ENCODE assay signal across 1 cellular context in the genomic region with DNA sequence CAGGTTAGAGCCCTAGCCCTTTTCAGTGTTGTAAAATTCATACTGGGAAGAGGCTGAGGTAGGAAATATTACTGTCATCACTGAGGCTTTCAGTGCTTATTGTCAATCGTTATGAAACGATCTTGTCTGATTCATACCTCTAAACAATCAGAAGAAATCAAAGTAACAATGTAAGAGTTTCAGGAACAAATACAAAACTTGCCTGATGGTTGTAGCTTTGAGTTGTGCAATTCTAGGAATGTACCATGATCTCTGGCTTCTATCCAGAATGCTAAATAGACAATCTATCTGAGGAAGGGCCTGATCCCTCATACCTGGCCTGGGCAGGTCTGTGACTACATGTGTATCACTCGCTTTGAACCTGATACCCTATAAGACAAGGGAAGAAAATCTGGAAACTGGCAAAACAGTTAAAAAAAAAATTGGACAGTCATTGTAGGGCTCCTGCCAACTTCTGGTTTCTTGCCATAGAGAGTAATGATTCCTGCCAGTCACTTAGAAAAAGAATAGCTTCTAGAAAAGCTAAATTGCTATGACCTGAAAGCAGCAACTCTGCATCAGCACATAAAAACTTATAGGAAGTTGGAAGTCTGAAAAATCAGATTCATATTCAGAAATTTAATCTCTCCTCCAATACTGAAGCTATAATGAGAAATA.
TF ChIP-seq lines count a peak whose summit lies in the region.

No MANE protein-coding gene starts in this region.

TF ChIP-seq in HepG2, 621 proteins besides CTCF, POLR2A, EP300 and RAD21 (continued from another document and continues in another):
- TF ChIP-seq, protein P1, sequence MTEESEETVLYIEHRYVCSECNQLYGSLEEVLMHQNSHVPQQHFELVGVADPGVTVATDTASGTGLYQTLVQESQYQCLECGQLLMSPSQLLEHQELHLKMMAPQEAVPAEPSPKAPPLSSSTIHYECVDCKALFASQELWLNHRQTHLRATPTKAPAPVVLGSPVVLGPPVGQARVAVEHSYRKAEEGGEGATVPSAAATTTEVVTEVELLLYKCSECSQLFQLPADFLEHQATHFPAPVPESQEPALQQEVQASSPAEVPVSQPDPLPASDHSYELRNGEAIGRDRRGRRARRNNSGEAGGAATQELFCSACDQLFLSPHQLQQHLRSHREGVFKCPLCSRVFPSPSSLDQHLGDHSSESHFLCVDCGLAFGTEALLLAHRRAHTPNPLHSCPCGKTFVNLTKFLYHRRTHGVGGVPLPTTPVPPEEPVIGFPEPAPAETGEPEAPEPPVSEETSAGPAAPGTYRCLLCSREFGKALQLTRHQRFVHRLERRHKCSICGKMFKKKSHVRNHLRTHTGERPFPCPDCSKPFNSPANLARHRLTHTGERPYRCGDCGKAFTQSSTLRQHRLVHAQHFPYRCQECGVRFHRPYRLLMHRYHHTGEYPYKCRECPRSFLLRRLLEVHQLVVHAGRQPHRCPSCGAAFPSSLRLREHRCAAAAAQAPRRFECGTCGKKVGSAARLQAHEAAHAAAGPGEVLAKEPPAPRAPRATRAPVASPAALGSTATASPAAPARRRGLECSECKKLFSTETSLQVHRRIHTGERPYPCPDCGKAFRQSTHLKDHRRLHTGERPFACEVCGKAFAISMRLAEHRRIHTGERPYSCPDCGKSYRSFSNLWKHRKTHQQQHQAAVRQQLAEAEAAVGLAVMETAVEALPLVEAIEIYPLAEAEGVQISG (CRISPR knock-in tag; IDR thresholded peaks at IDR 0.05) = no peak
- TF ChIP-seq ZNF329 (CRISPR knock-in tag; IDR thresholded peaks at IDR 0.05; ENCODE audit: low read depth) (no peak), KAT2B (IDR thresholded peaks at IDR 0.05; ENCODE audit: borderline replicate concordance, low read depth, low read length) (no peak), RBM39 (IDR thresholded peaks at IDR 0.05; ENCODE audit: low read depth, low read length, poor library complexity, severe bottlenecking) (no peak), ZNF572 (CRISPR knock-in tag; IDR thresholded peaks at IDR 0.05) (no peak), LCORL (IDR thresholded peaks at IDR 0.05) (no peak), LCORL (CRISPR knock-in tag; IDR thresholded peaks at IDR 0.05) (peak; percentile 74), ZMYM4 (CRISPR knock-in tag; IDR thresholded peaks at IDR 0.05) (peak; percentile 22; the same call in 1 of the 2 replicates), SP140L (CRISPR knock-in tag; IDR thresholded peaks at IDR 0.05; ENCODE audit: borderline replicate concordance) (no peak), PCBP1 (IDR thresholded peaks at IDR 0.05; ENCODE audit: borderline replicate concordance, low read depth, low read length) (no peak), CREB1 (IDR thresholded peaks at IDR 0.05) (no peak), CREB1 (CRISPR knock-in tag; IDR thresholded peaks at IDR 0.05) (no peak), ZNF598 (CRISPR knock-in tag; IDR thresholded peaks at IDR 0.05; ENCODE audit: borderline replicate concordance) (no peak), TOPORS (CRISPR knock-in tag; IDR thresholded peaks at IDR 0.05) (no peak), MIER2 (CRISPR knock-in tag; IDR thresholded peaks at IDR 0.05) (no peak), ZNF274 (CRISPR knock-in tag; IDR thresholded peaks at IDR 0.05) (no peak), SRSF9 (IDR thresholded peaks at IDR 0.05; ENCODE audit: borderline replicate concordance, insufficient read depth, low read depth, low read length, poor library complexity, severe bottlenecking) (no peak), CHD4 (IDR thresholded peaks at IDR 0.05; ENCODE audit: borderline replicate concordance, low read length) (no peak), SAP130 (CRISPR knock-in tag; IDR thresholded peaks at IDR 0.05; ENCODE audit: low read depth) (0 out of 2 replicates have a peak, but pooled peaks have one; percentile 27), ZSCAN31 (CRISPR knock-in tag; IDR thresholded peaks at IDR 0.05; ENCODE audit: low read depth) (no peak), ZC3H4 (CRISPR knock-in tag; IDR thresholded peaks at IDR 0.05; ENCODE audit: borderline replicate concordance) (no peak), ZNF251 (CRISPR knock-in tag; IDR thresholded peaks at IDR 0.05) (no peak), ZFP41 (CRISPR knock-in tag; IDR thresholded peaks at IDR 0.05; ENCODE audit: borderline replicate concordance) (no peak), RBFOX2 (IDR thresholded peaks at IDR 0.05; ENCODE audit: low read depth, low read length) (no peak), HMG20A (CRISPR knock-in tag; IDR thresholded peaks at IDR 0.05; ENCODE audit: borderline replicate concordance) (0 out of 2 replicates have a peak, but pooled peaks have one; percentile 19), HNRNPUL1 (IDR thresholded peaks at IDR 0.05; ENCODE audit: low read depth, low read length) (no peak), AGO2 (optimal IDR thresholded peaks at IDR 0.05; ENCODE audit: low read depth, low read length) (no peak), EZH2 (conservative IDR thresholded peaks at IDR 0.05; ENCODE audit: low read depth, low read length) (no peak), JUND (CRISPR knock-in tag; IDR thresholded peaks at IDR 0.05) (no peak), HNF4G (IDR thresholded peaks at IDR 0.05; ENCODE audit: borderline replicate concordance, low read depth, low read length) (0 out of 2 replicates have a peak, but pooled peaks have one; percentile 23), HNF4G (CRISPR knock-in tag; IDR thresholded peaks at IDR 0.05; ENCODE audit: borderline replicate concordance, low read depth) (no peak), MATR3 (CRISPR knock-in tag; IDR thresholded peaks at IDR 0.05) (no peak)
- TF ChIP-seq, protein P2, sequence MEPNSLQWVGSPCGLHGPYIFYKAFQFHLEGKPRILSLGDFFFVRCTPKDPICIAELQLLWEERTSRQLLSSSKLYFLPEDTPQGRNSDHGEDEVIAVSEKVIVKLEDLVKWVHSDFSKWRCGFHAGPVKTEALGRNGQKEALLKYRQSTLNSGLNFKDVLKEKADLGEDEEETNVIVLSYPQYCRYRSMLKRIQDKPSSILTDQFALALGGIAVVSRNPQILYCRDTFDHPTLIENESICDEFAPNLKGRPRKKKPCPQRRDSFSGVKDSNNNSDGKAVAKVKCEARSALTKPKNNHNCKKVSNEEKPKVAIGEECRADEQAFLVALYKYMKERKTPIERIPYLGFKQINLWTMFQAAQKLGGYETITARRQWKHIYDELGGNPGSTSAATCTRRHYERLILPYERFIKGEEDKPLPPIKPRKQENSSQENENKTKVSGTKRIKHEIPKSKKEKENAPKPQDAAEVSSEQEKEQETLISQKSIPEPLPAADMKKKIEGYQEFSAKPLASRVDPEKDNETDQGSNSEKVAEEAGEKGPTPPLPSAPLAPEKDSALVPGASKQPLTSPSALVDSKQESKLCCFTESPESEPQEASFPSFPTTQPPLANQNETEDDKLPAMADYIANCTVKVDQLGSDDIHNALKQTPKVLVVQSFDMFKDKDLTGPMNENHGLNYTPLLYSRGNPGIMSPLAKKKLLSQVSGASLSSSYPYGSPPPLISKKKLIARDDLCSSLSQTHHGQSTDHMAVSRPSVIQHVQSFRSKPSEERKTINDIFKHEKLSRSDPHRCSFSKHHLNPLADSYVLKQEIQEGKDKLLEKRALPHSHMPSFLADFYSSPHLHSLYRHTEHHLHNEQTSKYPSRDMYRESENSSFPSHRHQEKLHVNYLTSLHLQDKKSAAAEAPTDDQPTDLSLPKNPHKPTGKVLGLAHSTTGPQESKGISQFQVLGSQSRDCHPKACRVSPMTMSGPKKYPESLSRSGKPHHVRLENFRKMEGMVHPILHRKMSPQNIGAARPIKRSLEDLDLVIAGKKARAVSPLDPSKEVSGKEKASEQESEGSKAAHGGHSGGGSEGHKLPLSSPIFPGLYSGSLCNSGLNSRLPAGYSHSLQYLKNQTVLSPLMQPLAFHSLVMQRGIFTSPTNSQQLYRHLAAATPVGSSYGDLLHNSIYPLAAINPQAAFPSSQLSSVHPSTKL (CRISPR knock-in tag; IDR thresholded peaks at IDR 0.05) = peak; percentile 50; the same call in 1 of the 2 replicates
- TF ChIP-seq, protein P3, sequence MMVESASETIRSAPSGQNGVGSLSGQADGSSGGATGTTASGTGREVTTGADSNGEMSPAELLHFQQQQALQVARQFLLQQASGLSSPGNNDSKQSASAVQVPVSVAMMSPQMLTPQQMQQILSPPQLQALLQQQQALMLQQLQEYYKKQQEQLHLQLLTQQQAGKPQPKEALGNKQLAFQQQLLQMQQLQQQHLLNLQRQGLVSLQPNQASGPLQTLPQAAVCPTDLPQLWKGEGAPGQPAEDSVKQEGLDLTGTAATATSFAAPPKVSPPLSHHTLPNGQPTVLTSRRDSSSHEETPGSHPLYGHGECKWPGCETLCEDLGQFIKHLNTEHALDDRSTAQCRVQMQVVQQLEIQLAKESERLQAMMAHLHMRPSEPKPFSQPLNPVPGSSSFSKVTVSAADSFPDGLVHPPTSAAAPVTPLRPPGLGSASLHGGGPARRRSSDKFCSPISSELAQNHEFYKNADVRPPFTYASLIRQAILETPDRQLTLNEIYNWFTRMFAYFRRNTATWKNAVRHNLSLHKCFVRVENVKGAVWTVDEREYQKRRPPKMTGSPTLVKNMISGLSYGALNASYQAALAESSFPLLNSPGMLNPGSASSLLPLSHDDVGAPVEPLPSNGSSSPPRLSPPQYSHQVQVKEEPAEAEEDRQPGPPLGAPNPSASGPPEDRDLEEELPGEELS (CRISPR knock-in tag; IDR thresholded peaks at IDR 0.05) = 0 out of 2 replicates have a peak, but pooled peaks have one; percentile 36
- TF ChIP-seq, protein P4, sequence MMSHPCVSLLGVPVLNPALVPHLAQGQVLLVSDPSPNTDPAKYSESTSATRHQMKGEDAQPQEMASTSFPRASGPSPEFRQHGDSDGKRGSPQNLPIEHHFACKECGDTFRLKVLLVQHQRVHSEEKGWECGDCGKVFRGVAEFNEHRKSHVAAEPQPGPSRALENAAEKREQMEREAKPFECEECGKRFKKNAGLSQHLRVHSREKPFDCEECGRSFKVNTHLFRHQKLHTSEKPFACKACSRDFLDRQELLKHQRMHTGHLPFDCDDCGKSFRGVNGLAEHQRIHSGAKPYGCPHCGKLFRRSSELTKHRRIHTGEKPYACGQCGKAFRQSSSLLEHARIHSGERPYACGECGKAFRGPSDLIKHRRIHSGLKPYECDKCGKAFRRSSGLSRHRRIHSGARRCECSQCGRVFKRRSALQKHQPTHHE (CRISPR knock-in tag; IDR thresholded peaks at IDR 0.05; ENCODE audit: borderline replicate concordance) = no peak
- TF ChIP-seq, protein P5, sequence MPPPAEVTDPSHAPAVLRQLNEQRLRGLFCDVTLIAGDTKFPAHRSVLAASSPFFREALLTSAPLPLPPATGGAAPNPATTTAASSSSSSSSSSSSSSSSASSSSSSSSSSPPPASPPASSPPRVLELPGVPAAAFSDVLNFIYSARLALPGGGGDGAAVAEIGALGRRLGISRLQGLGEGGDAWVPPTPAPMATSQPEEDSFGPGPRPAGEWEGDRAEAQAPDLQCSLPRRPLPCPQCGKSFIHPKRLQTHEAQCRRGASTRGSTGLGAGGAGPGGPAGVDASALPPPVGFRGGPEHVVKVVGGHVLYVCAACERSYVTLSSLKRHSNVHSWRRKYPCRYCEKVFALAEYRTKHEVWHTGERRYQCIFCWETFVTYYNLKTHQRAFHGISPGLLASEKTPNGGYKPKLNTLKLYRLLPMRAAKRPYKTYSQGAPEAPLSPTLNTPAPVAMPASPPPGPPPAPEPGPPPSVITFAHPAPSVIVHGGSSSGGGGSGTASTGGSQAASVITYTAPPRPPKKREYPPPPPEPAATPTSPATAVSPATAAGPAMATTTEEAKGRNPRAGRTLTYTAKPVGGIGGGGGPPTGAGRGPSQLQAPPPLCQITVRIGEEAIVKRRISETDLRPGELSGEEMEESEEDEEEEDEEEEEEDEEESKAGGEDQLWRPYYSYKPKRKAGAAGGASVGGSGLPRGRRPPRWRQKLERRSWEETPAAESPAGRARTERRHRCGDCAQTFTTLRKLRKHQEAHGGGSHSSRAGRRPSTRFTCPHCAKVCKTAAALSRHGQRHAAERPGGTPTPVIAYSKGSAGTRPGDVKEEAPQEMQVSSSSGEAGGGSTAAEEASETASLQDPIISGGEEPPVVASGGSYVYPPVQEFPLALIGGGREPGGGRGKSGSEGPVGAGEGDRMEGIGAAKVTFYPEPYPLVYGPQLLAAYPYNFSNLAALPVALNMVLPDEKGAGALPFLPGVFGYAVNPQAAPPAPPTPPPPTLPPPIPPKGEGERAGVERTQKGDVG (CRISPR knock-in tag; IDR thresholded peaks at IDR 0.05; ENCODE audit: borderline replicate concordance) = no peak
- TF ChIP-seq, protein P6, sequence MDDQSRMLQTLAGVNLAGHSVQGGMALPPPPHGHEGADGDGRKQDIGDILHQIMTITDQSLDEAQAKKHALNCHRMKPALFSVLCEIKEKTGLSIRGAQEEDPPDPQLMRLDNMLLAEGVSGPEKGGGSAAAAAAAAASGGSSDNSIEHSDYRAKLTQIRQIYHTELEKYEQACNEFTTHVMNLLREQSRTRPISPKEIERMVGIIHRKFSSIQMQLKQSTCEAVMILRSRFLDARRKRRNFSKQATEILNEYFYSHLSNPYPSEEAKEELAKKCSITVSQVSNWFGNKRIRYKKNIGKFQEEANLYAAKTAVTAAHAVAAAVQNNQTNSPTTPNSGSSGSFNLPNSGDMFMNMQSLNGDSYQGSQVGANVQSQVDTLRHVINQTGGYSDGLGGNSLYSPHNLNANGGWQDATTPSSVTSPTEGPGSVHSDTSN (CRISPR knock-in tag; IDR thresholded peaks at IDR 0.05; ENCODE audit: borderline replicate concordance) = no peak
- TF ChIP-seq, protein P7, sequence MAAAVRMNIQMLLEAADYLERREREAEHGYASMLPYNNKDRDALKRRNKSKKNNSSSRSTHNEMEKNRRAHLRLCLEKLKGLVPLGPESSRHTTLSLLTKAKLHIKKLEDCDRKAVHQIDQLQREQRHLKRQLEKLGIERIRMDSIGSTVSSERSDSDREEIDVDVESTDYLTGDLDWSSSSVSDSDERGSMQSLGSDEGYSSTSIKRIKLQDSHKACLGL (CRISPR knock-in tag; IDR thresholded peaks at IDR 0.05) = no peak
- TF ChIP-seq, protein P8, sequence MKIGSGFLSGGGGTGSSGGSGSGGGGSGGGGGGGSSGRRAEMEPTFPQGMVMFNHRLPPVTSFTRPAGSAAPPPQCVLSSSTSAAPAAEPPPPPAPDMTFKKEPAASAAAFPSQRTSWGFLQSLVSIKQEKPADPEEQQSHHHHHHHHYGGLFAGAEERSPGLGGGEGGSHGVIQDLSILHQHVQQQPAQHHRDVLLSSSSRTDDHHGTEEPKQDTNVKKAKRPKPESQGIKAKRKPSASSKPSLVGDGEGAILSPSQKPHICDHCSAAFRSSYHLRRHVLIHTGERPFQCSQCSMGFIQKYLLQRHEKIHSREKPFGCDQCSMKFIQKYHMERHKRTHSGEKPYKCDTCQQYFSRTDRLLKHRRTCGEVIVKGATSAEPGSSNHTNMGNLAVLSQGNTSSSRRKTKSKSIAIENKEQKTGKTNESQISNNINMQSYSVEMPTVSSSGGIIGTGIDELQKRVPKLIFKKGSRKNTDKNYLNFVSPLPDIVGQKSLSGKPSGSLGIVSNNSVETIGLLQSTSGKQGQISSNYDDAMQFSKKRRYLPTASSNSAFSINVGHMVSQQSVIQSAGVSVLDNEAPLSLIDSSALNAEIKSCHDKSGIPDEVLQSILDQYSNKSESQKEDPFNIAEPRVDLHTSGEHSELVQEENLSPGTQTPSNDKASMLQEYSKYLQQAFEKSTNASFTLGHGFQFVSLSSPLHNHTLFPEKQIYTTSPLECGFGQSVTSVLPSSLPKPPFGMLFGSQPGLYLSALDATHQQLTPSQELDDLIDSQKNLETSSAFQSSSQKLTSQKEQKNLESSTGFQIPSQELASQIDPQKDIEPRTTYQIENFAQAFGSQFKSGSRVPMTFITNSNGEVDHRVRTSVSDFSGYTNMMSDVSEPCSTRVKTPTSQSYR (CRISPR knock-in tag; IDR thresholded peaks at IDR 0.05; ENCODE audit: borderline replicate concordance) = no peak
